In the genomic region with DNA sequence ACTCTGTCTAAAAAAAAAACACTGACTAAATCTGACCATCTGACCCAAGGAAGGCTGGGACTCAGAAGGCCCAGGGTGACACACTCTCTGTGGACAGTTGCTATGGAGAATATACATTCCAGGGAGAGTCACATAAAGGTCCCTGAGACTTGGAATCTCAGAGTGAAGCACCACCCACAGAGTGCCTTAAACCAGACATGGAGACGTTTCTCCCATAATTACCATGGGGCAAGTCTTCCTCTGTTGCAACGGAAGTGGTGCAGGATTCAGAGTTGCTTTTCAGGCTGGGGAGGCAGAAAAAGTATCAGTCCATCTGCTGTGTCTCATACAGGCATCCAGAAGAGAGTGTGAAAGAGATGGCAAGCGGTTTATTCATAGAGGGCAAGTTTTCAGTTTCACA, we compare ENCODE assay signal across 10 cellular contexts. TPM values are rescaled to one million over a fixed set of nuclear protein-coding genes. Genes with fewer than 3 reads are reported as not detected.
DNase-seq lines count a peak whose midpoint lies in the region; ATAC-seq and TF ChIP-seq lines count a peak whose summit lies in the region.
"Had no signal": no experiment of that assay in that cellular context is flagged by ENCODE, and none has a peak within 500 bp of the region (broad histone marks: within the 10 kb centered on the region; RNA-seq: fewer than 3 reads in every experiment).

No MANE protein-coding gene starts in this region.

- peak; percentile 38 for ATAC-seq in GM21360 (IDR thresholded peaks at IDR 0.05; ENCODE audit: unreplicated experiment)
- ATAC-seq: naive thymus-derived CD8-positive, alpha-beta T cell had no signal

- no peaks in the 10 kb centered on the region for H3K9me3 Mint-ChIP-seq in immature natural killer cell
- H3K9me3 Mint-ChIP-seq: activated naive CD8-positive, alpha-beta T cell treated with anti-CD3 and anti-CD28 coated beads, Interleukin-2, amount 10 ng/mL, durations not matched to agents 7 days and 5 days; naive thymus-derived CD8-positive, alpha-beta T cell had no signal

- H3K27ac Mint-ChIP-seq in immature natural killer cell, result no peak overlapping the region
- H3K27ac Mint-ChIP-seq: activated naive CD8-positive, alpha-beta T cell treated with anti-CD3 and anti-CD28 coated beads, Interleukin-2, amount 10 ng/mL, durations not matched to agents 7 days and 5 days; naive thymus-derived CD8-positive, alpha-beta T cell had no signal

- H3K36me3 ChIP-seq in MM.1S (replicated peaks; ENCODE audit: insufficient read depth, low read length) (no peaks in the 10 kb centered on the region), colonic mucosa (no peaks in the 10 kb centered on the region)

- peak overlapping the region; percentile 41; the same call in 1 of the 2 replicates for H3K4me2 ChIP-seq in MM.1S (ENCODE audit: low read depth, low read length)

- TF ChIP-seq CTCF in MM.1S (IDR thresholded peaks at IDR 0.05; ENCODE audit: low read length) (no peak), fibroblast of villous mesenchyme (IDR thresholded peaks at IDR 0.05; ENCODE audit: insufficient read depth, low read depth, low read length) (no peak), colonic mucosa (IDR thresholded peaks at IDR 0.05) (no peak), GM10248 (IDR thresholded peaks at IDR 0.05; ENCODE audit: control extremely low read depth, extremely low read depth, low read depth, missing control alignments) (no peak)

- H4K20me1 ChIP-seq in MM.1S (ENCODE audit: insufficient read depth, low read length), result no peaks in the 10 kb centered on the region

- H3K27ac ChIP-seq in MM.1S (ENCODE audit: low read length), result peak overlapping the region; percentile 2; the same call in 1 of the 2 replicates
- H3K27ac ChIP-seq in colonic mucosa, result no peak overlapping the region
- no peak overlapping the region for H3K27ac ChIP-seq in substantia nigra (ENCODE audit: low read depth, low read length, poor library complexity, severe bottlenecking)

- CTCF ChIA-PET in GM10248 (lab: Yijun Ruan, JAX), result interaction anchor here (0.8 to 4.9 kb wide), 21 partner anchors 9 to 224 kb away, joined by 3 to 46 read pairs (median 5); partner anchors contain the start of genes ALKBH8 and ELMOD1

- H3K4me1 ChIP-seq in MM.1S (ENCODE audit: low read length), result peaks cover 6% of the 10 kb centered on the region
- no peaks in the 10 kb centered on the region for H3K4me1 ChIP-seq in colonic mucosa

- H3K79me2 ChIP-seq in MM.1S (ENCODE audit: low read length), result no peaks in the 10 kb centered on the region

- intact Hi-C loops in colonic mucosa (cut with DNase I), result loop anchor here (10.0 kb wide), 1 partner anchor 216 kb away; no protein-coding TSS in a partner anchor

- POLR2A ChIA-PET in GM10248 (lab: Yijun Ruan, JAX), result no interaction called here

- H3K4me3 Mint-ChIP-seq in immature natural killer cell, result no peak overlapping the region
- H3K4me3 Mint-ChIP-seq: activated naive CD8-positive, alpha-beta T cell treated with anti-CD3 and anti-CD28 coated beads, Interleukin-2, amount 10 ng/mL, durations not matched to agents 7 days and 5 days; naive thymus-derived CD8-positive, alpha-beta T cell had no signal

- no peaks in the 10 kb centered on the region for H3F3A ChIP-seq in MM.1S (ENCODE audit: insufficient read depth, low read length)

- H3K27me3 Mint-ChIP-seq in immature natural killer cell (ENCODE audit: low read depth in 3 of 3), result peaks cover 3 to 6% (median 4%) of the 10 kb centered on the region in 3 donors

- peak overlapping the region; percentile 39; the same call in 1 of the 2 replicates for H2AFZ ChIP-seq in MM.1S (ENCODE audit: low read length)

- H3K9me2 ChIP-seq in MM.1S (replicated peaks; ENCODE audit: insufficient read depth, low read length), result no peaks in the 10 kb centered on the region

- H3K4me1 Mint-ChIP-seq in immature natural killer cell, result no peaks in the 10 kb centered on the region
- H3K4me1 Mint-ChIP-seq: activated naive CD8-positive, alpha-beta T cell treated with anti-CD3 and anti-CD28 coated beads, Interleukin-2, amount 10 ng/mL, durations not matched to agents 7 days and 5 days; naive thymus-derived CD8-positive, alpha-beta T cell had no signal

- H3K9ac ChIP-seq in MM.1S (ENCODE audit: low read length) (no peak overlapping the region), colonic mucosa (ENCODE audit: low read depth in 2 of 2, low read length in 2 of 2) (peak overlapping the region in 1 of 2 donors; percentile 29)

- H3K9me3 ChIP-seq in MM.1S (replicated peaks; ENCODE audit: insufficient read depth, low read length), result no peaks in the 10 kb centered on the region
- no peaks in the 10 kb centered on the region for H3K9me3 ChIP-seq in colonic mucosa

- peak; percentile 60 for DNase-seq in A172 (ENCODE audit: low spot score)
- DNase-seq in MM.1S, result peak; percentile 12
- DNase-seq in fibroblast of villous mesenchyme (ENCODE audit: low read depth), result peak; percentile 1
- DNase-seq in colonic mucosa, result no peak
- no peak for DNase-seq in immature natural killer cell
- no peak for DNase-seq in GM10248 (ENCODE audit: extremely low spot score)
- DNase-seq in substantia nigra (lab: John Stamatoyannopoulos, UW), result no peak
- DNase-seq: activated naive CD8-positive, alpha-beta T cell treated with anti-CD3 and anti-CD28 coated beads, Interleukin-2, amount 10 ng/mL, durations not matched to agents 7 days and 5 days had no signal

- H3K36me3 Mint-ChIP-seq in immature natural killer cell, result no peaks in the 10 kb centered on the region
- H3K36me3 Mint-ChIP-seq: activated naive CD8-positive, alpha-beta T cell treated with anti-CD3 and anti-CD28 coated beads, Interleukin-2, amount 10 ng/mL, durations not matched to agents 7 days and 5 days; naive thymus-derived CD8-positive, alpha-beta T cell had no signal

- no peak overlapping the region for H3K4me3 ChIP-seq in MM.1S (ENCODE audit: low read length)
- no peak overlapping the region for H3K4me3 ChIP-seq in fibroblast of villous mesenchyme (ENCODE audit: low read depth, low read length)
- no peak overlapping the region for H3K4me3 ChIP-seq in colonic mucosa

- no peaks in the 10 kb centered on the region for H3K27me3 ChIP-seq in MM.1S (replicated peaks; ENCODE audit: insufficient read depth, low read length)
- H3K27me3 ChIP-seq in colonic mucosa, result no peaks in the 10 kb centered on the region

RNA-seq across cellular contexts. Expression of gene SLN, which starts 58.7 kb away (rescaled TPM):
- total RNA-seq in A172 (2014; rRNA removed; shearing (Covaris generic)), result not detected in 2 replicates
- total RNA-seq in fibroblast of villous mesenchyme (not detected in 2 replicates), colonic mucosa (not detected)
- polyA plus RNA-seq in immature natural killer cell, result not detected
- total RNA-seq: activated naive CD8-positive, alpha-beta T cell treated with anti-CD3 and anti-CD28 coated beads, Interleukin-2, amount 10 ng/mL, durations not matched to agents 7 days and 5 days; naive thymus-derived CD8-positive, alpha-beta T cell had no signal
- polyA plus RNA-seq: naive thymus-derived CD8-positive, alpha-beta T cell had no signal

Comparison
In these comparisons a context has a peak if more than half of its experiments do, and no peak if none do; other contexts are left out.
1. DNase-seq: peak in A172 (single experiment), MM.1S (single experiment) and fibroblast of villous mesenchyme (single experiment); none in colonic mucosa (single experiment), immature natural killer cell (0 of 3), GM10248 (single experiment) and substantia nigra (0 of 49).